1 cellular context compared by ENCODE assay signal in the genomic region with DNA sequence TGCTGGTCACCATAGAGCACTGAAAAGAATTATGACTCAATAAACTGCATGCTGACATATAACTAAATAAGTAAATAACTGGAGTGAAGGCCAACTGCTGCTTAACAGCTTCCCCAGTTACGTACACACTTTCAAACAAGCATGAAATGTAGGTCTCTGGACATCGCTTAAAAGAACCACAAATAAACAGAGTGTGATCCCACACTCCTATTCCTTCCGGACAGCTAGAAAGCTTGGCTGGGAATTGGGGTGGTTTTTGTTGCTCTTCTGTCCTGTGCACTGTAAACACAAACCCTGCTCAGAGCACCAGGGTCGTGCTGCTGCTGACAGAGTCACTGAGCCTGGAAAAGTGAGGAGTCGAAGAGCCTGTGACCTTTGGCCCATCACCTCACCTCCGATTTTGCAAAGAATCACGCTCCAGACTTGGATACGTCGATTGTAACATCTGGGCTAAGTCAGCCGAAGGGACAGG.
TF ChIP-seq lines count a peak whose summit lies in the region.

No MANE protein-coding gene starts in this region.

TF ChIP-seq in HEK293, 187 proteins besides CTCF, POLR2A, EP300 and RAD21 (continued from another document):
- TF ChIP-seq, protein P1, sequence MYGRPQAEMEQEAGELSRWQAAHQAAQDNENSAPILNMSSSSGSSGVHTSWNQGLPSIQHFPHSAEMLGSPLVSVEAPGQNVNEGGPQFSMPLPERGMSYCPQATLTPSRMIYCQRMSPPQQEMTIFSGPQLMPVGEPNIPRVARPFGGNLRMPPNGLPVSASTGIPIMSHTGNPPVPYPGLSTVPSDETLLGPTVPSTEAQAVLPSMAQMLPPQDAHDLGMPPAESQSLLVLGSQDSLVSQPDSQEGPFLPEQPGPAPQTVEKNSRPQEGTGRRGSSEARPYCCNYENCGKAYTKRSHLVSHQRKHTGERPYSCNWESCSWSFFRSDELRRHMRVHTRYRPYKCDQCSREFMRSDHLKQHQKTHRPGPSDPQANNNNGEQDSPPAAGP (tag by site-specific recombination; IDR thresholded peaks at IDR 0.05), result no peak
- peak; percentile 65 for TF ChIP-seq IKZF3 (tag by site-specific recombination; IDR thresholded peaks at IDR 0.05)
- no peak for TF ChIP-seq ZNF514 (tag by site-specific recombination; IDR thresholded peaks at IDR 0.05)
- no peak for TF ChIP-seq ZNF112 (tag by site-specific recombination; IDR thresholded peaks at IDR 0.05)
- no peak for TF ChIP-seq ZNF211 (tag by site-specific recombination; IDR thresholded peaks at IDR 0.05; ENCODE audit: low read depth)
- TF ChIP-seq SP3 (tag by site-specific recombination; IDR thresholded peaks at IDR 0.05), result no peak
- TF ChIP-seq ZNF248 (tag by site-specific recombination; IDR thresholded peaks at IDR 0.05), result no peak
- TF ChIP-seq, protein P2, sequence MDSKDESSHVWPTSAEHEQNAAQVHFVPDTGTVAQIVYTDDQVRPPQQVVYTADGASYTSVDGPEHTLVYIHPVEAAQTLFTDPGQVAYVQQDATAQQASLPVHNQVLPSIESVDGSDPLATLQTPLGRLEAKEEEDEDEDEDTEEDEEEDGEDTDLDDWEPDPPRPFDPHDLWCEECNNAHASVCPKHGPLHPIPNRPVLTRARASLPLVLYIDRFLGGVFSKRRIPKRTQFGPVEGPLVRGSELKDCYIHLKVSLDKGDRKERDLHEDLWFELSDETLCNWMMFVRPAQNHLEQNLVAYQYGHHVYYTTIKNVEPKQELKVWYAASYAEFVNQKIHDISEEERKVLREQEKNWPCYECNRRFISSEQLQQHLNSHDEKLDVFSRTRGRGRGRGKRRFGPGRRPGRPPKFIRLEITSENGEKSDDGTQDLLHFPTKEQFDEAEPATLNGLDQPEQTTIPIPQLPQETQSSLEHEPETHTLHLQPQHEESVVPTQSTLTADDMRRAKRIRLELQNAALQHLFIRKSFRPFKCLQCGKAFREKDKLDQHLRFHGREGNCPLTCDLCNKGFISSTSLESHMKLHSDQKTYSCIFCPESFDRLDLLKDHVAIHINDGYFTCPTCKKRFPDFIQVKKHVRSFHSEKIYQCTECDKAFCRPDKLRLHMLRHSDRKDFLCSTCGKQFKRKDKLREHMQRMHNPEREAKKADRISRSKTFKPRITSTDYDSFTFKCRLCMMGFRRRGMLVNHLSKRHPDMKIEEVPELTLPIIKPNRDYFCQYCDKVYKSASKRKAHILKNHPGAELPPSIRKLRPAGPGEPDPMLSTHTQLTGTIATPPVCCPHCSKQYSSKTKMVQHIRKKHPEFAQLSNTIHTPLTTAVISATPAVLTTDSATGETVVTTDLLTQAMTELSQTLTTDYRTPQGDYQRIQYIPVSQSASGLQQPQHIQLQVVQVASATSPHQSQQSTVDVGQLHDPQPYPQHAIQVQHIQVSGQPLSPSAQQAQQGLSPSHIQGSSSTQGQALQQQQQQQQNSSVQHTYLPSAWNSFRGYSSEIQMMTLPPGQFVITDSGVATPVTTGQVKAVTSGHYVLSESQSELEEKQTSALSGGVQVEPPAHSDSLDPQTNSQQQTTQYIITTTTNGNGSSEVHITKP (tag by site-specific recombination; IDR thresholded peaks at IDR 0.05), result no peak
- no peak for TF ChIP-seq ZFHX2 (tag by site-specific recombination; conservative IDR thresholded peaks at IDR 0.05)
- TF ChIP-seq ZNF530 (tag by site-specific recombination; IDR thresholded peaks at IDR 0.05; ENCODE audit: low read depth), result no peak
- no peak for TF ChIP-seq ZNF274 (IDR thresholded peaks at IDR 0.05; ENCODE audit: low read length)
- TF ChIP-seq ZNF274 (tag by site-specific recombination; IDR thresholded peaks at IDR 0.05; ENCODE audit: borderline replicate concordance), result no peak
- TF ChIP-seq ZNF768 (tag by site-specific recombination; IDR thresholded peaks at IDR 0.05), result no peak
- TF ChIP-seq ZXDB (tag by site-specific recombination; IDR thresholded peaks at IDR 0.05), result no peak
- no peak for TF ChIP-seq ZFP3 (tag by site-specific recombination; IDR thresholded peaks at IDR 0.05; ENCODE audit: low read depth)
- no peak for TF ChIP-seq ZNF555 (tag by site-specific recombination; conservative IDR thresholded peaks at IDR 0.05)
- no peak for TF ChIP-seq HOXA7 (CRISPR knock-in tag; IDR thresholded peaks at IDR 0.05; ENCODE audit: borderline replicate concordance)
- peak; percentile 76 for TF ChIP-seq ZNF843 (tag by site-specific recombination; IDR thresholded peaks at IDR 0.05)
- TF ChIP-seq YY1 (tag by site-specific recombination; IDR thresholded peaks at IDR 0.05), result no peak
